Comparison of ENCODE assay signal across 18 cellular contexts in the genomic region with DNA sequence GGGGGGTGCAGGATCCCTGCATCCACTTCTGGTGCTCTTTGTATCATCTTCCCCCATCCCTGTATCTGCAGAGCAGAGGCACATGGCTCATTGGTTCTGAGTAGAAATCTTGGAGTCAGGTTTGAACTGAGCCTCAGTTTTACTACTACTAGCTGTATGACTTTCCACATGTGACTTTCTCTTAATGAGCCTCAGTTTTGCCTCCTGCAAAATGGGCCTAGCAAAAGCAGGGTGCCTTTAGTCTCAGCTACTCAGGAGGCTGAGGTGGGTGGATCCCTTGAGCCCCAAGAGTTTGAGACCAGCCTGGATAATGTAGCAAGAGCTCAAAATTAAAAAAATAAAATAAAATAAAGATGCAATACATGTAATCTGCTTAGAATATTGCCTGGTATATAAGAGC.
DNase-seq lines count a peak whose midpoint lies in the region; ATAC-seq, FAIRE-seq and TF ChIP-seq lines count a peak whose summit lies in the region.
"Had no signal": no experiment of that assay in that cellular context is flagged by ENCODE, and none has a peak within 500 bp of the region (broad histone marks: within the 10 kb centered on the region; RNA-seq: fewer than 3 reads in every experiment).

No MANE protein-coding gene starts in this region.

- no peak for DNase-seq in HepG2 (ENCODE audit: low spot score)
- DNase-seq in right lobe of liver, result no peak
- no peak for DNase-seq in RWPE2 (ENCODE audit: low spot score)
- no peak for DNase-seq in esophagus squamous epithelium (lab: John Stamatoyannopoulos, UW)
- DNase-seq in HPDE6-E6E7 (ENCODE audit: extremely low spot score), result no peak
- DNase-seq: Calu3; CD8-positive, alpha-beta T cell; DMS 273 treated with DMSO at 0.1 percent for 48 hours; DMS53; DND-41; EL; HCEC 1CT; IMR-90 had no signal

- FAIRE-seq in HepG2 (lab: Jason Lieb, UNC), result no peak
- FAIRE-seq: GM12878, H54 had no signal

- no peak for TF ChIP-seq POLR2A in HepG2 (IDR thresholded peaks at IDR 0.05; ENCODE audit: insufficient read depth in 1 of 2, low read depth in 2 of 2, low read length in 2 of 2)
- TF ChIP-seq POLR2A in right lobe of liver (IDR thresholded peaks at IDR 0.05), result no peak
- TF ChIP-seq POLR2A in esophagus squamous epithelium (IDR thresholded peaks at IDR 0.05), result no peak

- H3K4me3 ChIP-seq in HepG2 (replicated peaks in 1 of 3; ENCODE audit: insufficient read depth in 1 of 3, low read depth in 2 of 3, low read length in 3 of 3) (no peak overlapping the region), right lobe of liver (no peak overlapping the region), RWPE2 (ENCODE audit: severe bottlenecking) (no peak overlapping the region), esophagus squamous epithelium (no peak overlapping the region)
- H3K4me3 ChIP-seq: BLaER1 treated with 17β-estradiol and CSF1 and Interleukin-3, amounts not matched to agents 10 nM and 100 nM; GM12878; GM23338 had no signal

- CTCF ChIA-PET in HepG2 (lab: Yijun Ruan, JAX; ENCODE audit: low intra/inter-chr PET ratio, low total read pairs), result no interaction called here

- no peaks in the 10 kb centered on the region for H3K4me1 ChIP-seq in HepG2 (ENCODE audit: insufficient read depth, low read length)
- no peaks in the 10 kb centered on the region for H3K4me1 ChIP-seq in right lobe of liver
- peaks cover 11% of the 10 kb centered on the region for H3K4me1 ChIP-seq in RWPE2 (ENCODE audit: insufficient read depth, poor library complexity, severe bottlenecking)
- peaks cover 6 to 16% (median 8%) of the 10 kb centered on the region in 3 donors for H3K4me1 ChIP-seq in esophagus squamous epithelium

- no peaks in the 10 kb centered on the region for H3K79me2 ChIP-seq in HepG2 (ENCODE audit: insufficient read depth, low read length)

- in situ Hi-C loops in HepG2 (cut with HindIII; ENCODE audit: extremely low pct_ligation_motif_present, low pct_unique_long_range_greater_than_20kb), result no loop called here

- intact Hi-C loops in HepG2 (cut with micrococcal nuclease; ENCODE audit: unreplicated experiment) (no loop called here), right lobe of liver (cut with DNase I) (no loop called here), esophagus squamous epithelium (cut with DNase I) (no loop called here)

- H3K27me3 ChIP-seq in HepG2 (ENCODE audit: control insufficient read depth in 1 of 2, insufficient read depth in 2 of 2, low read length in 2 of 2), result peaks cover 2 to 27% of the 10 kb centered on the region in 2 experiments; a peak in 3 of 5 replicates
- H3K27me3 ChIP-seq in right lobe of liver, result no peaks in the 10 kb centered on the region
- no peaks in the 10 kb centered on the region for H3K27me3 ChIP-seq in RWPE2 (ENCODE audit: insufficient read depth, poor library complexity, severe bottlenecking)
- H3K27me3 ChIP-seq in esophagus squamous epithelium, result no peaks in the 10 kb centered on the region
- H3K27me3 ChIP-seq: BLaER1 treated with 17β-estradiol and CSF1 and Interleukin-3, amounts not matched to agents 10 nM and 100 nM had no signal

- no peak for TF ChIP-seq CTCF in HepG2 (CRISPR knock-in tag; IDR thresholded peaks at IDR 0.05)
- TF ChIP-seq CTCF in right lobe of liver (IDR thresholded peaks at IDR 0.05), result no peak
- TF ChIP-seq CTCF in RWPE2 (IDR thresholded peaks at IDR 0.05; ENCODE audit: poor library complexity, severe bottlenecking), result no peak
- no peak for TF ChIP-seq CTCF in esophagus squamous epithelium (IDR thresholded peaks at IDR 0.05)

- H4K20me1 ChIP-seq in HepG2 (ENCODE audit: insufficient read depth, low read length), result no peaks in the 10 kb centered on the region

- no peak overlapping the region for H3K4me2 ChIP-seq in HepG2 (ENCODE audit: low read depth, low read length)
- H3K4me2 ChIP-seq: GM23338 had no signal

- no peaks in the 10 kb centered on the region for H3K36me3 ChIP-seq in HepG2 (replicated peaks in 1 of 2; ENCODE audit: control insufficient read depth in 1 of 2, insufficient read depth in 2 of 2, low read length in 2 of 2)
- H3K36me3 ChIP-seq in right lobe of liver, result peaks cover 0 to 11% (median 4%) of the 10 kb centered on the region in 4 donors
- no peaks in the 10 kb centered on the region for H3K36me3 ChIP-seq in RWPE2 (ENCODE audit: low read depth)
- peaks cover 0 to 25% (median 0%) of the 10 kb centered on the region in 3 donors for H3K36me3 ChIP-seq in esophagus squamous epithelium

- H3K9me3 ChIP-seq in HepG2 (ENCODE audit: low read length), result no peaks in the 10 kb centered on the region
- H3K9me3 ChIP-seq in right lobe of liver, result no peaks in the 10 kb centered on the region
- no peaks in the 10 kb centered on the region for H3K9me3 ChIP-seq in RWPE2 (ENCODE audit: severe bottlenecking)
- no peaks in the 10 kb centered on the region for H3K9me3 ChIP-seq in esophagus squamous epithelium
- H3K9me3 ChIP-seq: BLaER1 treated with 17β-estradiol and CSF1 and Interleukin-3, amounts not matched to agents 10 nM and 100 nM had no signal

- no peak overlapping the region for H2AFZ ChIP-seq in HepG2 (ENCODE audit: low read length)
- H2AFZ ChIP-seq: GM23338 had no signal

- ATAC-seq in HepG2 (no peak), right lobe of liver (no peak), RWPE2 (ENCODE audit: low read depth) (no peak), GM18517 (IDR thresholded peaks at IDR 0.05; ENCODE audit: unreplicated experiment) (no peak)
- ATAC-seq: CD8-positive, alpha-beta T cell; GM12878 had no signal

- no peak for TF ChIP-seq RAD21 in HepG2 (CRISPR knock-in tag; IDR thresholded peaks at IDR 0.05)

- H3K9ac ChIP-seq in HepG2 (ENCODE audit: insufficient read depth, low read depth, low read length), result no peak overlapping the region
- H3K9ac ChIP-seq: BLaER1 treated with 17β-estradiol and CSF1 and Interleukin-3, amounts not matched to agents 10 nM and 100 nM had no signal

- BruUV-seq in HepG2 (replicated peaks; lab: Mats Ljungman, UMichigan), result no TSS peak

- POLR2A ChIA-PET in HepG2 (lab: Yijun Ruan, JAX), result no interaction called here

- no peak overlapping the region for H3K27ac ChIP-seq in HepG2 (ENCODE audit: extremely low read length, insufficient read depth, low read length)
- no peak overlapping the region for H3K27ac ChIP-seq in right lobe of liver
- peak overlapping the region; percentile 39 for H3K27ac ChIP-seq in RWPE2 (ENCODE audit: poor library complexity, severe bottlenecking)
- H3K27ac ChIP-seq in esophagus squamous epithelium, result peak overlapping the region in 3 of 4 donors; percentile 56 to 78 (median 64)

- TF ChIP-seq EP300 in HepG2 (IDR thresholded peaks at IDR 0.05; ENCODE audit: low read depth in 2 of 2, low read length in 2 of 2), result no peak
- TF ChIP-seq EP300 in HepG2 (CRISPR knock-in tag; IDR thresholded peaks at IDR 0.05; ENCODE audit: borderline replicate concordance), result no peak

TF ChIP-seq in HepG2, 621 proteins besides CTCF, POLR2A, EP300 and RAD21:
- no peak for TF ChIP-seq KDM1A (CRISPR knock-in tag; IDR thresholded peaks at IDR 0.05)
- peak; percentile 71 for TF ChIP-seq ZNF629 (CRISPR knock-in tag; conservative IDR thresholded peaks at IDR 0.05)

Comparison
In these comparisons a context has a peak if more than half of its experiments do, and no peak if none do; other contexts are left out.
1. H3K27ac ChIP-seq: peak in RWPE2 (single experiment) and esophagus squamous epithelium (3 of 4); none in HepG2 (single experiment) and right lobe of liver (0 of 3).